In the genomic region with DNA sequence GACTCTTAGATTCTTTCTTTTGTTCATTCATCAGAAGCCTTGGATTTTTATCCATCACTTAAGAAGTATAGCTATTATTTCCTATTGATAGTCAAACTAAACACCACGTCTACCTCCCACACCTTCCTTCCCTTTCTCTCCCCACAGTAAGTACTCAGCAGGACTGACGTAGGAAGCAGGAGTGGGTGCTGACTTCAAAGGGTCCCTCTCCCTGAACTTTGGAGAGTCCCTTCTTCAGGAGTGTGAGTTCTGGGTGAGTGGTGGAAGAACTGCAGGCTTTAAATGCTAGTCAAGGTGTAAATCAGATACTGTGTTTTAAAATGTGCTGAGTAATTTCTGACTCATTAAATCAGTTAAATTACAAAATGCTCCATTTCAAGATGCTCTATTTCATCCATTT, we compare ENCODE assay signal across 16 cellular contexts.
DNase-seq lines count a peak whose midpoint lies in the region; ATAC-seq and TF ChIP-seq lines count a peak whose summit lies in the region.
"Had no signal": no experiment of that assay in that cellular context is flagged by ENCODE, and none has a peak within 500 bp of the region (broad histone marks: within the 10 kb centered on the region; RNA-seq: fewer than 3 reads in every experiment).

No MANE protein-coding gene starts in this region.

- no peaks in the 10 kb centered on the region for H3K9me3 ChIP-seq in HEK293 (ENCODE audit: control insufficient read depth, insufficient read depth, low read depth, low read length)

- peak; percentile 69 for ATAC-seq in activated CD4-positive, alpha-beta T cell treated with anti-CD3 and anti-CD28 coated beads for 36 hours
- ATAC-seq in activated T-helper 17 cell treated with anti-CD3 and anti-CD28 coated beads, Interleukin-2, amount 50 U/mL, for 72 hours (replicated peaks): peak; percentile 56

- H3K4me3 ChIP-seq in HEK293 (ENCODE audit: low read depth, low read length): no peak overlapping the region
- H3K4me3 ChIP-seq: GM23248 had no signal

- H3K4me3 Mint-ChIP-seq in activated CD4-positive, alpha-beta T cell treated with anti-CD3 and anti-CD28 coated beads for 36 hours: no peak overlapping the region
- no peak overlapping the region for H3K4me3 Mint-ChIP-seq in activated CD4-positive, alpha-beta T cell treated with anti-CD3 and anti-CD28 coated beads, Interleukin-2, amount 10 ng/mL, durations not matched to agents 7 days and 5 days
- H3K4me3 Mint-ChIP-seq in activated naive CD4-positive, alpha-beta T cell treated with anti-CD3 and anti-CD28 coated beads for 36 hours: no peak overlapping the region
- H3K4me3 Mint-ChIP-seq in activated naive CD4-positive, alpha-beta T cell treated with anti-CD3 and anti-CD28 coated beads, Interleukin-2, amount 10 ng/mL, durations not matched to agents 7 days and 5 days: no peak overlapping the region
- no peak overlapping the region for H3K4me3 Mint-ChIP-seq in activated T-helper 17 cell treated with anti-CD3 and anti-CD28 coated beads, Interleukin-2, amount 50 U/mL, for 72 hours
- H3K4me3 Mint-ChIP-seq: CD4-positive, alpha-beta memory T cell had no signal

- no peak overlapping the region for H3K27ac ChIP-seq in HEK293 (ENCODE audit: extremely low read depth, low read depth, low read length)
- H3K27ac ChIP-seq: GM23248 had no signal

- intact Hi-C loops in activated CD4-positive, alpha-beta T cell treated with anti-CD3 and anti-CD28 coated beads for 36 hours (cut with DNase I, micrococcal nuclease): no loop called here
- intact Hi-C loops in activated naive CD4-positive, alpha-beta T cell treated with anti-CD3 and anti-CD28 coated beads for 36 hours (cut with micrococcal nuclease): no loop called here

- no peak overlapping the region for H3K27ac Mint-ChIP-seq in activated CD4-positive, alpha-beta T cell treated with anti-CD3 and anti-CD28 coated beads for 36 hours
- H3K27ac Mint-ChIP-seq in activated CD4-positive, alpha-beta T cell treated with anti-CD3 and anti-CD28 coated beads, Interleukin-2, amount 10 ng/mL, durations not matched to agents 7 days and 5 days: no peak overlapping the region
- H3K27ac Mint-ChIP-seq in activated naive CD4-positive, alpha-beta T cell treated with anti-CD3 and anti-CD28 coated beads for 36 hours: no peak overlapping the region
- no peak overlapping the region for H3K27ac Mint-ChIP-seq in activated naive CD4-positive, alpha-beta T cell treated with anti-CD3 and anti-CD28 coated beads, Interleukin-2, amount 10 ng/mL, durations not matched to agents 7 days and 5 days
- H3K27ac Mint-ChIP-seq in activated T-helper 17 cell treated with anti-CD3 and anti-CD28 coated beads, Interleukin-2, amount 50 U/mL, for 72 hours: no peak overlapping the region
- H3K27ac Mint-ChIP-seq: CD4-positive, alpha-beta memory T cell had no signal

- CTCF ChIA-PET in activated CD4-positive, alpha-beta T cell treated with anti-CD3 and anti-CD28 coated beads for 36 hours (lab: Charles Lee): no interaction called here
- CTCF ChIA-PET in activated CD4-positive, alpha-beta T cell treated with anti-CD3 and anti-CD28 coated beads, Interleukin-2, amount 10 ng/mL, durations not matched to agents 7 days and 5 days (lab: Charles Lee): no interaction called here
- CTCF ChIA-PET in activated naive CD4-positive, alpha-beta T cell treated with anti-CD3 and anti-CD28 coated beads for 36 hours (lab: Charles Lee): no interaction called here
- CTCF ChIA-PET in activated naive CD4-positive, alpha-beta T cell treated with anti-CD3 and anti-CD28 coated beads, Interleukin-2, amount 10 ng/mL, durations not matched to agents 7 days and 5 days (lab: Charles Lee): no interaction called here
- CTCF ChIA-PET in HEK293 (lab: Yijun Ruan, JAX): no interaction called here

- H3K4me1 ChIP-seq in HEK293 (ENCODE audit: control insufficient read depth, insufficient read depth, low read length): no peaks in the 10 kb centered on the region

- peaks cover 12% of the 10 kb centered on the region for H3K4me1 Mint-ChIP-seq in activated CD4-positive, alpha-beta T cell treated with anti-CD3 and anti-CD28 coated beads for 36 hours
- no peaks in the 10 kb centered on the region for H3K4me1 Mint-ChIP-seq in activated CD4-positive, alpha-beta T cell treated with anti-CD3 and anti-CD28 coated beads, Interleukin-2, amount 10 ng/mL, durations not matched to agents 7 days and 5 days
- H3K4me1 Mint-ChIP-seq in activated naive CD4-positive, alpha-beta T cell treated with anti-CD3 and anti-CD28 coated beads for 36 hours (ENCODE audit: low read depth): peaks cover 6% of the 10 kb centered on the region
- H3K4me1 Mint-ChIP-seq in activated naive CD4-positive, alpha-beta T cell treated with anti-CD3 and anti-CD28 coated beads, Interleukin-2, amount 10 ng/mL, durations not matched to agents 7 days and 5 days: no peaks in the 10 kb centered on the region
- H3K4me1 Mint-ChIP-seq in activated T-helper 17 cell treated with anti-CD3 and anti-CD28 coated beads, Interleukin-2, amount 50 U/mL, for 72 hours: peaks cover 5% of the 10 kb centered on the region

- TF ChIP-seq CTCF in HEK293 (tag by site-specific recombination; IDR thresholded peaks at IDR 0.05): no peak

- POLR2A ChIA-PET in activated CD4-positive, alpha-beta T cell treated with anti-CD3 and anti-CD28 coated beads for 36 hours (lab: Charles Lee): no interaction called here
- POLR2A ChIA-PET in activated CD4-positive, alpha-beta T cell treated with anti-CD3 and anti-CD28 coated beads, Interleukin-2, amount 10 ng/mL, durations not matched to agents 7 days and 5 days (lab: Charles Lee): no interaction called here
- POLR2A ChIA-PET in HEK293 (lab: Yijun Ruan, JAX): no interaction called here

- H3K27me3 Mint-ChIP-seq in activated CD4-positive, alpha-beta T cell treated with anti-CD3 and anti-CD28 coated beads for 36 hours: peaks cover 9% of the 10 kb centered on the region
- H3K27me3 Mint-ChIP-seq in activated CD4-positive, alpha-beta T cell treated with anti-CD3 and anti-CD28 coated beads, Interleukin-2, amount 10 ng/mL, durations not matched to agents 7 days and 5 days: peaks cover 9% of the 10 kb centered on the region
- peaks cover 19% of the 10 kb centered on the region for H3K27me3 Mint-ChIP-seq in activated naive CD4-positive, alpha-beta T cell treated with anti-CD3 and anti-CD28 coated beads for 36 hours (ENCODE audit: low read depth)
- H3K27me3 Mint-ChIP-seq in activated naive CD4-positive, alpha-beta T cell treated with anti-CD3 and anti-CD28 coated beads, Interleukin-2, amount 10 ng/mL, durations not matched to agents 7 days and 5 days: peaks cover 8% of the 10 kb centered on the region
- H3K27me3 Mint-ChIP-seq in activated T-helper 17 cell treated with anti-CD3 and anti-CD28 coated beads, Interleukin-2, amount 50 U/mL, for 72 hours: peaks cover 19% of the 10 kb centered on the region

- H3K9me3 Mint-ChIP-seq in activated CD4-positive, alpha-beta T cell treated with anti-CD3 and anti-CD28 coated beads for 36 hours (ENCODE audit: low read depth): no peaks in the 10 kb centered on the region
- no peaks in the 10 kb centered on the region for H3K9me3 Mint-ChIP-seq in activated CD4-positive, alpha-beta T cell treated with anti-CD3 and anti-CD28 coated beads, Interleukin-2, amount 10 ng/mL, durations not matched to agents 7 days and 5 days
- no peaks in the 10 kb centered on the region for H3K9me3 Mint-ChIP-seq in activated naive CD4-positive, alpha-beta T cell treated with anti-CD3 and anti-CD28 coated beads for 36 hours
- no peaks in the 10 kb centered on the region for H3K9me3 Mint-ChIP-seq in activated naive CD4-positive, alpha-beta T cell treated with anti-CD3 and anti-CD28 coated beads, Interleukin-2, amount 10 ng/mL, durations not matched to agents 7 days and 5 days
- H3K9me3 Mint-ChIP-seq in activated T-helper 17 cell treated with anti-CD3 and anti-CD28 coated beads, Interleukin-2, amount 50 U/mL, for 72 hours: no peaks in the 10 kb centered on the region
- H3K9me3 Mint-ChIP-seq: CD4-positive, alpha-beta memory T cell had no signal

- no peaks in the 10 kb centered on the region for H3K36me3 ChIP-seq in HEK293 (ENCODE audit: control insufficient read depth in 2 of 2, insufficient read depth in 1 of 2, low read length in 2 of 2)

- peak; percentile 36 for DNase-seq in activated CD4-positive, alpha-beta T cell treated with anti-CD3 and anti-CD28 coated beads for 36 hours
- DNase-seq in activated CD4-positive, alpha-beta T cell treated with anti-CD3 and anti-CD28 coated beads, Interleukin-2, amount 10 ng/mL, durations not matched to agents 7 days and 5 days: no peak
- DNase-seq in activated naive CD4-positive, alpha-beta T cell treated with anti-CD3 and anti-CD28 coated beads for 36 hours: peak; percentile 15
- DNase-seq in activated naive CD4-positive, alpha-beta T cell treated with anti-CD3 and anti-CD28 coated beads, Interleukin-2, amount 10 ng/mL, durations not matched to agents 7 days and 5 days: no peak
- no peak for DNase-seq in NCI-H1417 (lab: John Stamatoyannopoulos, UW)
- DNase-seq: C1 segment of cervical spinal cord; Calu3; CD4-positive, alpha-beta memory T cell; COR-L47; DMS53; DMS79 treated with DMSO at 0.1 percent for 48 hours; GM23248; H7; HCEC 1CT had no signal

- no peaks in the 10 kb centered on the region for H3K36me3 Mint-ChIP-seq in activated CD4-positive, alpha-beta T cell treated with anti-CD3 and anti-CD28 coated beads for 36 hours (ENCODE audit: low read depth)
- H3K36me3 Mint-ChIP-seq in activated CD4-positive, alpha-beta T cell treated with anti-CD3 and anti-CD28 coated beads, Interleukin-2, amount 10 ng/mL, durations not matched to agents 7 days and 5 days (ENCODE audit: low read depth): no peaks in the 10 kb centered on the region
- H3K36me3 Mint-ChIP-seq in activated naive CD4-positive, alpha-beta T cell treated with anti-CD3 and anti-CD28 coated beads for 36 hours (ENCODE audit: low read depth): no peaks in the 10 kb centered on the region
- no peaks in the 10 kb centered on the region for H3K36me3 Mint-ChIP-seq in activated naive CD4-positive, alpha-beta T cell treated with anti-CD3 and anti-CD28 coated beads, Interleukin-2, amount 10 ng/mL, durations not matched to agents 7 days and 5 days
- no peaks in the 10 kb centered on the region for H3K36me3 Mint-ChIP-seq in activated T-helper 17 cell treated with anti-CD3 and anti-CD28 coated beads, Interleukin-2, amount 50 U/mL, for 72 hours (ENCODE audit: low read depth)
- H3K36me3 Mint-ChIP-seq: CD4-positive, alpha-beta memory T cell had no signal

TF ChIP-seq in HEK293, 187 proteins besides CTCF, POLR2A, EP300 and RAD21:
- TF ChIP-seq EGR2 (tag by site-specific recombination; IDR thresholded peaks at IDR 0.05; ENCODE audit: low read depth) (0 out of 2 replicates have a peak, but pooled peaks have one; percentile 19), ZBTB1 (tag by site-specific recombination; IDR thresholded peaks at IDR 0.05) (no peak), ZNF394 (tag by site-specific recombination; IDR thresholded peaks at IDR 0.05; ENCODE audit: borderline replicate concordance) (no peak)
- TF ChIP-seq, protein P1, sequence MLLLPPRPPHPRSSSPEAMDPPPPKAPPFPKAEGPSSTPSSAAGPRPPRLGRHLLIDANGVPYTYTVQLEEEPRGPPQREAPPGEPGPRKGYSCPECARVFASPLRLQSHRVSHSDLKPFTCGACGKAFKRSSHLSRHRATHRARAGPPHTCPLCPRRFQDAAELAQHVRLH (tag by site-specific recombination; IDR thresholded peaks at IDR 0.05): no peak

Comparison
In these comparisons a context has a peak if more than half of its experiments do, and no peak if none do; other contexts are left out.
1. DNase-seq: peak in activated CD4-positive, alpha-beta T cell treated with anti-CD3 and anti-CD28 coated beads for 36 hours (single experiment) and activated naive CD4-positive, alpha-beta T cell treated with anti-CD3 and anti-CD28 coated beads for 36 hours (single experiment); none in activated CD4-positive, alpha-beta T cell treated with anti-CD3 and anti-CD28 coated beads, Interleukin-2, amount 10 ng/mL, durations not matched to agents 7 days and 5 days (single experiment), activated naive CD4-positive, alpha-beta T cell treated with anti-CD3 and anti-CD28 coated beads, Interleukin-2, amount 10 ng/mL, durations not matched to agents 7 days and 5 days (single experiment) and NCI-H1417 (0 of 3).